Comparison of ENCODE assay signal across 12 cellular contexts in genomic region chr7:1889556-1890181, GRCh38.
DNase-seq lines count a peak whose midpoint lies in the region; ATAC-seq lines count a peak whose summit lies in the region.
"Had no signal": no experiment of that assay in that cellular context is flagged by ENCODE, and none has a peak within 500 bp of the region (broad histone marks: within the 10 kb centered on the region; RNA-seq: fewer than 3 reads in every experiment).

No MANE protein-coding gene starts in this region.

- H3K4me1 Mint-ChIP-seq in activated naive CD8-positive, alpha-beta T cell treated with anti-CD3 and anti-CD28 coated beads for 36 hours: peaks cover 8% of the 10 kb centered on the region
- H3K4me1 Mint-ChIP-seq in immature natural killer cell: peaks cover 20 to 37% of the 10 kb centered on the region in 2 donors
- H3K4me1 Mint-ChIP-seq: WTC11 had no signal

- H3K9me3 Mint-ChIP-seq in activated naive CD8-positive, alpha-beta T cell treated with anti-CD3 and anti-CD28 coated beads for 36 hours: peaks cover 6% of the 10 kb centered on the region
- H3K9me3 Mint-ChIP-seq in immature natural killer cell: no peaks in the 10 kb centered on the region

- no peak overlapping the region for H3K4me3 Mint-ChIP-seq in activated naive CD8-positive, alpha-beta T cell treated with anti-CD3 and anti-CD28 coated beads for 36 hours
- H3K4me3 Mint-ChIP-seq in immature natural killer cell: peak overlapping the region in 1 of 5 donors; percentile 29
- H3K4me3 Mint-ChIP-seq: WTC11 had no signal

- peak; percentile 78 for DNase-seq in AG20443 (ENCODE audit: low spot score)
- peak; percentile 73 for DNase-seq in H4 (ENCODE audit: low spot score)
- DNase-seq in activated naive CD8-positive, alpha-beta T cell treated with anti-CD3 and anti-CD28 coated beads for 36 hours: peak; percentile 21
- peak in 2 of 3 donors; percentile 27 to 39 for DNase-seq in immature natural killer cell
- no peak for DNase-seq in SHP77 (lab: John Stamatoyannopoulos, UW)
- DNase-seq in activated CD8-positive, alpha-beta memory T cell treated with anti-CD3 and anti-CD28 coated beads, Interleukin-2, amount 50 U/mL, for 48 hours: no peak
- DNase-seq: aorta; stimulated activated CD4-positive, alpha-beta T cell treated with anti-CD3 and anti-CD28 coated beads, Interleukin-1b, Interleukin-23, amount 100 ng/mL, for 48 hours had no signal

- H3K36me3 Mint-ChIP-seq in activated naive CD8-positive, alpha-beta T cell treated with anti-CD3 and anti-CD28 coated beads for 36 hours: peaks cover 19% of the 10 kb centered on the region
- H3K36me3 Mint-ChIP-seq in immature natural killer cell: peaks cover 0 to 21% (median 9%) of the 10 kb centered on the region in 3 donors

- H3K27me3 Mint-ChIP-seq in activated naive CD8-positive, alpha-beta T cell treated with anti-CD3 and anti-CD28 coated beads for 36 hours: no peaks in the 10 kb centered on the region
- H3K27me3 Mint-ChIP-seq in immature natural killer cell (ENCODE audit: low read depth in 3 of 3): no peaks in the 10 kb centered on the region

- H3K27ac Mint-ChIP-seq in activated naive CD8-positive, alpha-beta T cell treated with anti-CD3 and anti-CD28 coated beads for 36 hours: peak overlapping the region; percentile 29
- H3K27ac Mint-ChIP-seq in immature natural killer cell: peak overlapping the region in 4 of 6 donors; percentile 39 to 71 (median 56)

- ATAC-seq in HG03108 (IDR thresholded peaks at IDR 0.05; ENCODE audit: unreplicated experiment): no peak
- no peak for ATAC-seq in HG02973 (IDR thresholded peaks at IDR 0.05; ENCODE audit: unreplicated experiment)
- ATAC-seq: K562, WTC11 had no signal

Comparison
In these comparisons a context has a peak if more than half of its experiments do, and no peak if none do; other contexts are left out.
1. DNase-seq: peak in AG20443 (single experiment), H4 (single experiment), activated naive CD8-positive, alpha-beta T cell treated with anti-CD3 and anti-CD28 coated beads for 36 hours (single experiment) and immature natural killer cell (2 of 3); none in SHP77 (0 of 2) and activated CD8-positive, alpha-beta memory T cell treated with anti-CD3 and anti-CD28 coated beads, Interleukin-2, amount 50 U/mL, for 48 hours (single experiment).